Comparison of ENCODE assay signal across 13 cellular contexts in the genomic region with DNA sequence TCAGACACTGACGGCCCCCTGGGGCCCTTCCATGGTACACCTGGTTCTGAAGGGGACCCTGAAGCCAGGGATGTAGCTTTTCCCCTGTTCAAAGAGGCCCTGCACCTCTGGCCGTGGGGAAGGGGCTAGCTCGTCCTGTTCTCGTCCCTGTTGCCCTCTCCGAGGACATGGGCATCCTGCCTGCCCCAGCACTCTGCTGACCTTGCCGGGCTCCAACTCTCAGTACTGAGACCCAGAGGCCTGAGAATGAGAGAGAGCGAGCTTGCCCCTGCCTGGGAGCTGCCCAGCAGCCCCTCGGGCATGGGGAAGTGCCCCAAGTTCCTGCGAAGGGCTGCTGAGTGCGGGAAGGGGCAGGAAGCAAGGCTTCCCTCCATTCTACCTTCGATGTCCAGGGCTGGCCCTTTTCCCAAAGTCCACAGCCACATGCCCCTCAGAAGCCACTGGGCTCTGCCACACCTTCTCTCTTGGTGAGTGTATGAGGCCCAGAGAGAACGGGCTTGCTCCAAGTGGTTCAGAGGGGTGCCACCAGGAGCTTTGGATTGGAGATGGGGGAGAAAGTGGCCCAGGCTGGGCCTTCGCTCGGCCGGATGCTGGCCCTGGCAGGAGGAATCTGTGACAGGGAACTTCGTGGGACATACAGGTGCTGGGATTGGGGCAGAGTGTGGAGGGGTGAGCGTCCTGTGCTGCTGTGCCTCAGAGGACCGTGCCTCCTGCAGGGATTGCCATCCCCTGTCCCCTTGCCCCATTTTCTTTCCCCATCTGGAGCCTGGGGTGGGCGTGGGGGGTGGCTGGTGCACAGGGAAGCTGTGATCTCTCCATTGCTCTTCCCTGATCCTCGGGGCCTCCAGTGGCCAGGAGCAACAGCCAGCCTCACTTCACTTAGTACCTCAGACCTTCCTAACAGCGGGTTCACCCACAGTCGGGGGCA. TPM values are rescaled to one million over a fixed set of nuclear protein-coding genes. Genes with fewer than 3 reads are reported as not detected.
DNase-seq lines count a peak whose midpoint lies in the region; ATAC-seq and TF ChIP-seq lines count a peak whose summit lies in the region.
"Had no signal": no experiment of that assay in that cellular context is flagged by ENCODE, and none has a peak within 500 bp of the region (broad histone marks: within the 10 kb centered on the region; RNA-seq: fewer than 3 reads in every experiment).

No MANE protein-coding gene starts in this region.

- H3K27ac ChIP-seq in left lung = no peak overlapping the region
- H3K27ac ChIP-seq: WERI-Rb-1 had no signal

- peaks cover 0 to 20% of the 10 kb centered on the region in 2 donors for H3K4me1 ChIP-seq in left lung

- CTCF ChIA-PET in activated CD8-positive, alpha-beta memory T cell treated with anti-CD3 and anti-CD28 coated beads, Interleukin-2, amount 10 ng/mL, durations not matched to agents 7 days and 5 days (lab: Charles Lee) = no interaction called here

- no peak for TF ChIP-seq CTCF in left lung (IDR thresholded peaks at IDR 0.05)

- H3K36me3 Mint-ChIP-seq in activated CD8-positive, alpha-beta memory T cell treated with anti-CD3 and anti-CD28 coated beads, Interleukin-2, amount 10 ng/mL, durations not matched to agents 7 days and 5 days = no peaks in the 10 kb centered on the region
- no peaks in the 10 kb centered on the region for H3K36me3 Mint-ChIP-seq in activated T-helper 1 cell treated with anti-CD3 and anti-CD28 coated beads, Interleukin-12 subunit alpha, Interleukin-12 subunit beta, Interleukin-2, Interleukin-4 antibody, amounts not matched to agents 30 ng/mL and 10 ng/mL and 1 ng/mL, durations not matched to agents 14 hours and 24 hours and 36 hours (ENCODE audit: low read depth)

- intact Hi-C loops in activated T-helper 1 cell treated with anti-CD3 and anti-CD28 coated beads, Interleukin-12 subunit alpha, Interleukin-12 subunit beta, Interleukin-2, Interleukin-4 antibody, amounts not matched to agents 30 ng/mL and 10 ng/mL and 1 ng/mL, durations not matched to agents 14 hours and 24 hours and 36 hours (cut with micrococcal nuclease) = no loop called here
- intact Hi-C loops in left lung (cut with DNase I) = no loop called here

- no peak overlapping the region for H3K4me3 Mint-ChIP-seq in activated CD8-positive, alpha-beta memory T cell treated with anti-CD3 and anti-CD28 coated beads, Interleukin-2, amount 10 ng/mL, durations not matched to agents 7 days and 5 days
- peak overlapping the region; percentile 26 for H3K4me3 Mint-ChIP-seq in activated T-helper 1 cell treated with anti-CD3 and anti-CD28 coated beads, Interleukin-12 subunit alpha, Interleukin-12 subunit beta, Interleukin-2, Interleukin-4 antibody, amounts not matched to agents 30 ng/mL and 10 ng/mL and 1 ng/mL, durations not matched to agents 14 hours and 24 hours and 36 hours

- H3K27ac Mint-ChIP-seq in activated CD8-positive, alpha-beta memory T cell treated with anti-CD3 and anti-CD28 coated beads, Interleukin-2, amount 10 ng/mL, durations not matched to agents 7 days and 5 days = no peak overlapping the region
- H3K27ac Mint-ChIP-seq in activated T-helper 1 cell treated with anti-CD3 and anti-CD28 coated beads, Interleukin-12 subunit alpha, Interleukin-12 subunit beta, Interleukin-2, Interleukin-4 antibody, amounts not matched to agents 30 ng/mL and 10 ng/mL and 1 ng/mL, durations not matched to agents 14 hours and 24 hours and 36 hours = no peak overlapping the region

- H3K36me3 ChIP-seq in left lung = no peaks in the 10 kb centered on the region
- H3K36me3 ChIP-seq: WERI-Rb-1 had no signal

- ATAC-seq in activated CD8-positive, alpha-beta memory T cell treated with anti-CD3 and anti-CD28 coated beads, Interleukin-2, amount 10 ng/mL, durations not matched to agents 7 days and 5 days = no peak
- ATAC-seq in left lung = no peak
- no peak for ATAC-seq in GM18502 (IDR thresholded peaks at IDR 0.05; ENCODE audit: poor library complexity, unreplicated experiment)

- H3K9me3 Mint-ChIP-seq in activated CD8-positive, alpha-beta memory T cell treated with anti-CD3 and anti-CD28 coated beads, Interleukin-2, amount 10 ng/mL, durations not matched to agents 7 days and 5 days (ENCODE audit: low read depth) = no peaks in the 10 kb centered on the region
- H3K9me3 Mint-ChIP-seq in activated T-helper 1 cell treated with anti-CD3 and anti-CD28 coated beads, Interleukin-12 subunit alpha, Interleukin-12 subunit beta, Interleukin-2, Interleukin-4 antibody, amounts not matched to agents 30 ng/mL and 10 ng/mL and 1 ng/mL, durations not matched to agents 14 hours and 24 hours and 36 hours = no peaks in the 10 kb centered on the region

- H3K4me1 Mint-ChIP-seq in activated CD8-positive, alpha-beta memory T cell treated with anti-CD3 and anti-CD28 coated beads, Interleukin-2, amount 10 ng/mL, durations not matched to agents 7 days and 5 days = peaks cover 3% of the 10 kb centered on the region
- H3K4me1 Mint-ChIP-seq in activated T-helper 1 cell treated with anti-CD3 and anti-CD28 coated beads, Interleukin-12 subunit alpha, Interleukin-12 subunit beta, Interleukin-2, Interleukin-4 antibody, amounts not matched to agents 30 ng/mL and 10 ng/mL and 1 ng/mL, durations not matched to agents 14 hours and 24 hours and 36 hours (ENCODE audit: low read depth) = no peaks in the 10 kb centered on the region

- peak; percentile 52 for DNase-seq in activated CD8-positive, alpha-beta memory T cell treated with anti-CD3 and anti-CD28 coated beads for 24 hours
- no peak for DNase-seq in activated CD8-positive, alpha-beta memory T cell treated with anti-CD3 and anti-CD28 coated beads, Interleukin-2, amount 10 ng/mL, durations not matched to agents 7 days and 5 days
- DNase-seq in activated T-helper 1 cell treated with anti-CD3 and anti-CD28 coated beads, Interleukin-12 subunit alpha, Interleukin-12 subunit beta, Interleukin-2, Interleukin-4 antibody, amounts not matched to agents 30 ng/mL and 10 ng/mL and 1 ng/mL, durations not matched to agents 14 hours and 24 hours and 36 hours (ENCODE audit: low spot score) = no peak
- peak; percentile 29 to 63 for DNase-seq in left lung
- DNase-seq in stimulated activated CD8-positive, alpha-beta memory T cell treated with anti-CD3 and anti-CD28 coated beads, Interleukin-4, amount 100 ng/mL, for 48 hours = peak; percentile 19
- DNase-seq in DMS 273 (lab: John Stamatoyannopoulos, UW; ENCODE audit: unreplicated experiment) = no peak
- no peak for DNase-seq in NCI-H524 (lab: John Stamatoyannopoulos, UW)
- DNase-seq: 8988T; COR-L47; NCI-H2081 treated with DMSO at 0.1 percent for 48 hours; NK-92 treated with Interleukin-12 subunit alpha and Interleukin-12 subunit beta, amount 100 ng/mL, for 24 hours; WERI-Rb-1 had no signal

- peaks cover 39% of the 10 kb centered on the region for H3K27me3 Mint-ChIP-seq in activated CD8-positive, alpha-beta memory T cell treated with anti-CD3 and anti-CD28 coated beads, Interleukin-2, amount 10 ng/mL, durations not matched to agents 7 days and 5 days
- H3K27me3 Mint-ChIP-seq in activated T-helper 1 cell treated with anti-CD3 and anti-CD28 coated beads, Interleukin-12 subunit alpha, Interleukin-12 subunit beta, Interleukin-2, Interleukin-4 antibody, amounts not matched to agents 30 ng/mL and 10 ng/mL and 1 ng/mL, durations not matched to agents 14 hours and 24 hours and 36 hours (ENCODE audit: insufficient read depth) = peaks cover 30% of the 10 kb centered on the region

- H3K4me3 ChIP-seq in left lung = no peak overlapping the region

- no peaks in the 10 kb centered on the region for H3K9me3 ChIP-seq in left lung

- H3K27me3 ChIP-seq in left lung = peaks cover 7 to 68% of the 10 kb centered on the region in 2 donors

RNA-seq across cellular contexts. Expression of gene KCNIP3, which starts 50.8 kb away (rescaled TPM):
- not detected for total RNA-seq in activated CD8-positive, alpha-beta memory T cell treated with anti-CD3 and anti-CD28 coated beads, Interleukin-2, amount 10 ng/mL, durations not matched to agents 7 days and 5 days
- not detected in 2 replicates for total RNA-seq in activated T-helper 1 cell treated with anti-CD3 and anti-CD28 coated beads, Interleukin-12 subunit alpha, Interleukin-12 subunit beta, Interleukin-2, Interleukin-4 antibody, amounts not matched to agents 30 ng/mL and 10 ng/mL and 1 ng/mL, durations not matched to agents 14 hours and 24 hours and 36 hours
- 1 to 10 TPM; 3.2 to 4.5 TPM for total RNA-seq in left lung

RNA-seq across cellular contexts. Expression of gene FAHD2A, which starts 54.6 kb away (rescaled TPM):
- total RNA-seq in activated CD8-positive, alpha-beta memory T cell treated with anti-CD3 and anti-CD28 coated beads, Interleukin-2, amount 10 ng/mL, durations not matched to agents 7 days and 5 days = 10 to 100 TPM; 36.0 to 38.6 TPM
- total RNA-seq in activated T-helper 1 cell treated with anti-CD3 and anti-CD28 coated beads, Interleukin-12 subunit alpha, Interleukin-12 subunit beta, Interleukin-2, Interleukin-4 antibody, amounts not matched to agents 30 ng/mL and 10 ng/mL and 1 ng/mL, durations not matched to agents 14 hours and 24 hours and 36 hours = 33.2 and 34.9 TPM in 2 replicates
- total RNA-seq in left lung = 10 to 100 TPM; 23.6 to 26.8 TPM

Comparison
In these comparisons a context has a peak if more than half of its experiments do, and no peak if none do; other contexts are left out.
1. DNase-seq: peak in activated CD8-positive, alpha-beta memory T cell treated with anti-CD3 and anti-CD28 coated beads for 24 hours (single experiment), left lung (2 of 2) and stimulated activated CD8-positive, alpha-beta memory T cell treated with anti-CD3 and anti-CD28 coated beads, Interleukin-4, amount 100 ng/mL, for 48 hours (single experiment); none in activated CD8-positive, alpha-beta memory T cell treated with anti-CD3 and anti-CD28 coated beads, Interleukin-2, amount 10 ng/mL, durations not matched to agents 7 days and 5 days (single experiment), activated T-helper 1 cell treated with anti-CD3 and anti-CD28 coated beads, Interleukin-12 subunit alpha, Interleukin-12 subunit beta, Interleukin-2, Interleukin-4 antibody, amounts not matched to agents 30 ng/mL and 10 ng/mL and 1 ng/mL, durations not matched to agents 14 hours and 24 hours and 36 hours (single experiment), DMS 273 (single experiment) and NCI-H524 (0 of 2).